Comparison of ENCODE assay signal across 21 cellular contexts in genomic region chrX:10325606-10326005, GRCh38.
DNase-seq lines count a peak whose midpoint lies in the region; ATAC-seq, FAIRE-seq and TF ChIP-seq lines count a peak whose summit lies in the region.
"Had no signal": no experiment of that assay in that cellular context is flagged by ENCODE, and none has a peak within 500 bp of the region (broad histone marks: within the 10 kb centered on the region; RNA-seq: fewer than 3 reads in every experiment).

No MANE protein-coding gene starts in this region.

- H3K4me3 ChIP-seq in AG09309 (ENCODE audit: control insufficient read depth, low read depth, low read length): no peak overlapping the region
- H3K4me3 ChIP-seq in pancreas: no peak overlapping the region
- no peak overlapping the region for H3K4me3 ChIP-seq in tibial nerve
- H3K4me3 ChIP-seq: body of pancreas, coronary artery, esophagus muscularis mucosa, K562, prostate gland, upper lobe of right lung had no signal

- WGBS in pancreas, 2 donors: 63 to 68% methylated on average over 2 of the region's 2 CpGs
- WGBS in tibial nerve, 2 donors: 69 to 74% methylated on average over 2 of the region's 2 CpGs

- FAIRE-seq in pancreas (lab: Jason Lieb, UNC): peak; percentile 86
- FAIRE-seq: K562 had no signal

- intact Hi-C loops in pancreas (cut with DNase I): no loop called here

- H3K4me1 ChIP-seq in pancreas (no peaks in the 10 kb centered on the region), tibial nerve (no peaks in the 10 kb centered on the region)
- H3K4me1 ChIP-seq: body of pancreas, esophagus muscularis mucosa, prostate gland, upper lobe of right lung had no signal

- H3K27me3 ChIP-seq in pancreas: peaks cover 0 to 9% (median 0%) of the 10 kb centered on the region in 4 donors
- no peaks in the 10 kb centered on the region for H3K27me3 ChIP-seq in tibial nerve
- H3K27me3 ChIP-seq: body of pancreas, esophagus muscularis mucosa, upper lobe of right lung had no signal

- no peak for TF ChIP-seq POLR2A in tibial nerve (IDR thresholded peaks at IDR 0.05)

- no peaks in the 10 kb centered on the region for H3K9me3 ChIP-seq in pancreas
- H3K9me3 ChIP-seq in tibial nerve: no peaks in the 10 kb centered on the region
- H3K9me3 ChIP-seq: body of pancreas, esophagus muscularis mucosa, prostate gland, upper lobe of right lung had no signal

- ATAC-seq in pancreas (no peak), GM18868 (IDR thresholded peaks at IDR 0.05; ENCODE audit: unreplicated experiment) (no peak)
- ATAC-seq: body of pancreas, K562, T-cell, upper lobe of right lung had no signal

- TF ChIP-seq EP300 in tibial nerve (IDR thresholded peaks at IDR 0.05): no peak

- H3K27ac ChIP-seq in pancreas (no peak overlapping the region), tibial nerve (no peak overlapping the region)
- H3K27ac ChIP-seq: body of pancreas, coronary artery, esophagus muscularis mucosa, prostate gland, upper lobe of right lung had no signal

- DNase-seq in AG09309 (ENCODE audit: low read depth): peak; percentile 7
- peak; percentile 55 for DNase-seq in amniotic epithelial cell (ENCODE audit: low read depth)
- peak; percentile 70 for DNase-seq in fibroblast of peridontal ligament (ENCODE audit: extremely low read depth)
- DNase-seq in pancreas: no peak
- no peak for DNase-seq in NCI-H748 (lab: John Stamatoyannopoulos, UW; ENCODE audit: unreplicated experiment)
- DNase-seq in putamen (ENCODE audit: low spot score): no peak
- DNase-seq in tibial nerve (ENCODE audit: low spot score in 2 of 2): no peak
- DNase-seq: activated CD4-positive, alpha-beta T cell treated with anti-CD3 and anti-CD28 coated beads, Interleukin-2, amount 50 U/mL, for 48 hours; activated naive CD8-positive, alpha-beta T cell treated with anti-CD3 and anti-CD28 coated beads, Interleukin-2, amount 10 ng/mL, durations not matched to agents 7 days and 5 days; body of pancreas; CD4-positive, CD25-positive, alpha-beta regulatory T cell; NCI-H1417 treated with DMSO at 0.1 percent for 48 hours; NK-92 treated with Interleukin-12 subunit alpha and Interleukin-12 subunit beta, amount 100 ng/mL, for 24 hours; SHP77 treated with DMSO at 0.1 percent for 48 hours; T-cell; upper lobe of right lung had no signal

- TF ChIP-seq CTCF in AG09309 (IDR thresholded peaks at IDR 0.05; ENCODE audit: control insufficient read depth, insufficient read depth, low read depth, low read length, missing control alignments) (no peak), pancreas (IDR thresholded peaks at IDR 0.05) (no peak), tibial nerve (IDR thresholded peaks at IDR 0.05) (no peak)

- H3K36me3 ChIP-seq in pancreas (no peaks in the 10 kb centered on the region), tibial nerve (no peaks in the 10 kb centered on the region)
- H3K36me3 ChIP-seq: esophagus muscularis mucosa, prostate gland, upper lobe of right lung had no signal

Comparison
In these comparisons a context has a peak if more than half of its experiments do, and no peak if none do; other contexts are left out.
1. DNase-seq: peak in AG09309 (single experiment), amniotic epithelial cell (single experiment) and fibroblast of peridontal ligament (single experiment); none in pancreas (0 of 6), NCI-H748 (single experiment), putamen (single experiment) and tibial nerve (0 of 2).